Comparison of ENCODE assay signal across 18 cellular contexts in the genomic region with DNA sequence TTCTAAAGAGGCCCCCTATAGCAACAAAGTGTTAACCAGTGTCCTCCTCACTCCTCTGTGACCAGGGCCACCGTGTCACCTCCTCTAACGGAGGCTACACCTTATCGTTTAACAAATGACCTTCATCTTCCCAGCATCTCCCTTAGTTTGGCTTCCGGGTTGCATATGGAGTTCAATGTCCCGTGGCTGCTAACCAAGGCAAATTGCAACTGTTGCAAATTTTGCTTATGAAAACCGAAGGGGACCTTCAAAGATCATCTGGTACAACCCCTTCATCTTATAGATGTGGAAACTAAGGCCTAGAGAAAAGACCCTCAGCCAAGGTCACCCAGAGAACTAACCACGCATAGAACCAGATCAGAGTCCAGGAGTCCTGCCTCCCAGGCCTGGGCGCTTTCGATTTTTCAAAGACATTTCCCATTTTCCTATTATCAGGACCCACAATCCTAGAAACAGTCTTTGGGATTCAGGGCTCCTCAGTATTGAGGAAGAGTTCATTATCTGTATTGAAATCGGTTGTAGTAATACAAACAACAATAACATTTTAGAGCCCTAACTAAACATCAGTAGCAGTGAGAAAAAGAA. TPM values are rescaled to one million over a fixed set of nuclear protein-coding genes. Genes with fewer than 3 reads are reported as not detected.
DNase-seq lines count a peak whose midpoint lies in the region; ATAC-seq, FAIRE-seq and TF ChIP-seq lines count a peak whose summit lies in the region.
"Had no signal": no experiment of that assay in that cellular context is flagged by ENCODE, and none has a peak within 500 bp of the region (broad histone marks: within the 10 kb centered on the region; RNA-seq: fewer than 3 reads in every experiment).

No MANE protein-coding gene starts in this region.

- peaks cover 56% of the 10 kb centered on the region for H3K79me2 ChIP-seq in K562 (ENCODE audit: control insufficient read depth, insufficient read depth, low read length)

- ATAC-seq in K562 (no peak), GM19395 (IDR thresholded peaks at IDR 0.05; ENCODE audit: unreplicated experiment) (no peak)

- no peak for TF ChIP-seq POLR2A in K562 (conservative IDR thresholded peaks at IDR 0.05)

- whole genome bisulfite sequencing in K562 (ENCODE audit: insufficient coverage, low coverage, missing lambda C conversion rate) = 9% methylated on average over 10 of the region's 10 CpGs

- H3K4me3 Mint-ChIP-seq in Calu3 (ENCODE audit: low read depth, unreplicated experiment) (peak overlapping the region; percentile 76), neural crest cell (peak overlapping the region; percentile 82)

- no peaks in the 10 kb centered on the region for H3K27me3 ChIP-seq in BLaER1 treated with 17β-estradiol and CSF1 and Interleukin-3, amounts not matched to agents 10 nM and 100 nM
- H3K27me3 ChIP-seq in K562 (ENCODE audit: control insufficient read depth in 2 of 2, insufficient read depth in 2 of 2, low read length in 2 of 2) = no peaks in the 10 kb centered on the region

- POLR2A ChIA-PET in K562 (lab: Yijun Ruan, JAX) = interaction anchor here (1.7 to 2.7 kb wide), 2 partner anchors 8 to 20 kb away, joined by 7 to 19 read pairs; no protein-coding TSS in a partner anchor

- no peaks in the 10 kb centered on the region for H3K36me3 ChIP-seq in BLaER1 treated with 17β-estradiol and CSF1 and Interleukin-3, amounts not matched to agents 10 nM and 100 nM
- H3K36me3 ChIP-seq in K562 (ENCODE audit: control insufficient read depth, insufficient read depth, low read length) = no peaks in the 10 kb centered on the region

- TF ChIP-seq EP300 in K562 (IDR thresholded peaks at IDR 0.05; ENCODE audit: low read length) = no peak

- TF ChIP-seq CTCF in Calu3 (IDR thresholded peaks at IDR 0.05; ENCODE audit: unreplicated experiment) (no peak), K562 (IDR thresholded peaks at IDR 0.05 in 2 of 3, conservative IDR thresholded peaks at IDR 0.05 in 1 of 3; ENCODE audit: insufficient read depth in 2 of 3, low read depth in 1 of 3, low read length in 3 of 3) (no peak), neural crest cell (conservative IDR thresholded peaks at IDR 0.05) (no peak)

- in situ Hi-C loops in K562 (cut with MboI) = loop anchor here (5.0 to 10.0 kb wide), 2 partner anchors 54 to 371 kb away; partner anchors contain the start of gene RBM27

- H3K9me1 ChIP-seq in K562 (ENCODE audit: control insufficient read depth, insufficient read depth, low read length) = no peaks in the 10 kb centered on the region

- H3K9me3 ChIP-seq in BLaER1 treated with 17β-estradiol and CSF1 and Interleukin-3, amounts not matched to agents 10 nM and 100 nM (replicated peaks in 1 of 11) = no peaks in the 10 kb centered on the region
- no peaks in the 10 kb centered on the region for H3K9me3 ChIP-seq in K562 (replicated peaks; ENCODE audit: control insufficient read depth, insufficient read depth, low read depth, low read length)

- H3K27ac ChIP-seq in BLaER1 treated with 17β-estradiol and CSF1 and Interleukin-3, amounts not matched to agents 10 nM and 100 nM = no peak overlapping the region
- H3K27ac ChIP-seq in K562 (ENCODE audit: extremely low read depth, low read depth, low read length) = no peak overlapping the region; the same call in 2 of the 3 replicates

- no peak for DNase-seq in Calu3
- no peak for DNase-seq in K562 (ENCODE audit: extremely low read depth in 1 of 4, low spot score in 3 of 4)
- no peak for DNase-seq in neural crest cell (ENCODE audit: low read depth, low spot score)
- DNase-seq in activated gamma-delta T cell (lab: John Stamatoyannopoulos, UW) = no peak
- DNase-seq in NCI-H1694 (lab: John Stamatoyannopoulos, UW) = no peak
- DNase-seq: activated CD4-positive, alpha-beta T cell treated with anti-CD3 and anti-CD28 coated beads for 48 hours; COR-L47; GOT3; kidney; NCI-H1930; NCI-H524; stimulated activated CD4-positive, alpha-beta T cell treated with anti-CD3 and anti-CD28 coated beads, Interleukin-4, amount 100 ng/mL, for 1 hour had no signal

- CTCF ChIA-PET in Calu3 (lab: Charles Lee) = interaction anchor here (1.4 to 2.5 kb wide), 3 partner anchors 8 to 22 kb away, joined by 3 to 8 read pairs (median 7); no protein-coding TSS in a partner anchor
- CTCF ChIA-PET in K562 (lab: Yijun Ruan, JAX; ENCODE audit: low intra/inter-chr PET ratio) = no interaction called here

- peak overlapping the region; percentile 48 for H2AFZ ChIP-seq in K562 (ENCODE audit: low read depth, low read length)

- H3K9ac ChIP-seq in BLaER1 treated with 17β-estradiol and CSF1 and Interleukin-3, amounts not matched to agents 10 nM and 100 nM = peak overlapping the region in 4 of 11 experiments; percentile 72 to 85 (median 82); a peak in 4 of 22 replicates
- H3K9ac ChIP-seq in K562 (ENCODE audit: insufficient read depth in 1 of 2, low read depth in 2 of 2, low read length in 2 of 2) = peak overlapping the region; percentile 70 to 75; a peak in 3 of 4 replicates

- H3K4me3 ChIP-seq in BLaER1 treated with 17β-estradiol and CSF1 and Interleukin-3, amounts not matched to agents 10 nM and 100 nM = peak overlapping the region in 6 of 10 experiments; percentile 68 to 77 (median 74); a peak in 6 of 20 replicates
- H3K4me3 ChIP-seq in K562 = peak overlapping the region; percentile 80

- H3K27ac Mint-ChIP-seq in Calu3 (ENCODE audit: unreplicated experiment) (peak overlapping the region; percentile 31), neural crest cell (ENCODE audit: unreplicated experiment) (no peak overlapping the region)

- BruUV-seq in Calu3 (replicated peaks; lab: Mats Ljungman, UMichigan) = no TSS peak
- BruUV-seq in K562 (replicated peaks; lab: Mats Ljungman, UMichigan) = no TSS peak

- H3K4me2 ChIP-seq in BLaER1 treated with 17β-estradiol and CSF1 and Interleukin-3, amounts not matched to agents 10 nM and 100 nM = peak overlapping the region in 10 of 11 experiments; percentile 75 to 94 (median 87); a peak in 19 of 22 replicates
- peak overlapping the region; percentile 95 for H3K4me2 ChIP-seq in K562 (ENCODE audit: insufficient read depth, low read length)

- peak; percentile 42 for FAIRE-seq in K562 (lab: Jason Lieb, UNC)
- FAIRE-seq: endothelial cell of umbilical vein, kidney had no signal

- intact Hi-C loops in Calu3 (cut with micrococcal nuclease; ENCODE audit: unreplicated experiment) = loop anchor here (2.0 to 10.0 kb wide), 4 partner anchors 55 to 339 kb away; partner anchors contain the start of gene SH3RF2
- intact Hi-C loops in K562 (cut with micrococcal nuclease) = loop anchor here (2.0 to 5.0 kb wide), 3 partner anchors 21 to 1631 kb away; no protein-coding TSS in a partner anchor

- H3K27me3 Mint-ChIP-seq in Calu3 (ENCODE audit: unreplicated experiment) (no peaks in the 10 kb centered on the region), neural crest cell (ENCODE audit: low read depth) (no peaks in the 10 kb centered on the region)

- no peaks in the 10 kb centered on the region for H3K9me3 Mint-ChIP-seq in Calu3 (ENCODE audit: low read depth, unreplicated experiment)
- no peaks in the 10 kb centered on the region for H3K9me3 Mint-ChIP-seq in neural crest cell

- H3K4me1 ChIP-seq in BLaER1 treated with 17β-estradiol and CSF1 and Interleukin-3, amounts not matched to agents 10 nM and 100 nM = peaks cover 20 to 47% (median 39%) of the 10 kb centered on the region in 10 experiments
- H3K4me1 ChIP-seq in K562 (replicated peaks in 1 of 2; ENCODE audit: control insufficient read depth in 2 of 2, insufficient read depth in 2 of 2, low read length in 2 of 2) = peaks cover 14 to 52% of the 10 kb centered on the region in 2 experiments

- H4K20me1 ChIP-seq in BLaER1 treated with 17β-estradiol and CSF1 and Interleukin-3, amounts not matched to agents 10 nM and 100 nM = peaks cover 0 to 6% (median 0%) of the 10 kb centered on the region in 11 experiments; a peak in 2 of 22 replicates
- no peaks in the 10 kb centered on the region for H4K20me1 ChIP-seq in K562 (replicated peaks; ENCODE audit: control insufficient read depth, insufficient read depth, low read length)

- TF ChIP-seq RAD21 in K562 (CRISPR knock-in tag; conservative IDR thresholded peaks at IDR 0.05 in 1 of 2, IDR thresholded peaks at IDR 0.05 in 1 of 2) = no peak

- H3K36me3 Mint-ChIP-seq in Calu3 (ENCODE audit: insufficient read depth, unreplicated experiment) = peaks cover 16% of the 10 kb centered on the region
- no peaks in the 10 kb centered on the region for H3K36me3 Mint-ChIP-seq in neural crest cell (ENCODE audit: low read depth)

- H3K4me1 Mint-ChIP-seq in Calu3 (ENCODE audit: low read depth, unreplicated experiment) (peaks cover 71% of the 10 kb centered on the region), neural crest cell (peaks cover 21% of the 10 kb centered on the region)

RNA-seq across cellular contexts. Expression of gene PRELID2, which starts 1.4 kb away (rescaled TPM):
- total RNA-seq in Calu3 (2022) (33.2 and 33.4 TPM in 2 replicates), K562 (2014; rRNA removed) (42.7 and 68.2 TPM in 2 replicates), K562 (2014; rRNA removed; fragmentation: Illumina TruSeq; extraction: Trizol) (34.1 and 36.8 TPM in 2 replicates), K562 (2015; rRNA removed; fragmentation: Illumina TruSeq; extraction: Trizol) (27.3 and 30.1 TPM in 2 replicates), K562 (2021) (20.1 and 23.7 TPM in 2 replicates), neural crest cell (14.0 and 15.6 TPM in 2 replicates)
- 98.0 and 157 TPM in 2 replicates for total RNA-seq in K562 (2011; cell fraction: chromatin; rRNA removed; ENCODE audit: low replicate concordance)
- total RNA-seq in K562 (2011; cell fraction: nucleolus; rRNA removed) = 44.4 and 52.9 TPM in 2 replicates
- 98.7 and 150 TPM in 2 replicates for total RNA-seq in K562 (2011; cell fraction: nucleoplasm; rRNA removed)
- polyA plus RNA-seq in K562 (2011; rRNA removed) (23.0 and 28.8 TPM in 2 replicates), K562 (2014; fragmentation: Illumina TruSeq; extraction: Trizol) (21.5 and 23.9 TPM in 2 replicates), K562 (2014; fragmentation: Nextera tagmentation; extraction: Ambion mirVana) (1 to 10 TPM; 6.4 to 7.8 TPM), K562 (2014; rRNA removed) (34.7 and 35.0 TPM in 2 replicates)
- polyA plus RNA-seq in K562 (2011; cell fraction: cytosol; rRNA removed) = 4.8 and 12.2 TPM in 2 replicates
- polyA plus RNA-seq in K562 (2011; cell fraction: nucleus; rRNA removed) = 24.7 and 26.4 TPM in 2 replicates
- 13.1 and 14.4 TPM in 2 replicates for polyA plus RNA-seq in K562 (2012)
- polyA minus RNA-seq in K562 (2011; rRNA and poly(A)+ RNA removed) = 56.7 and 88.0 TPM in 2 replicates
- polyA minus RNA-seq in K562 (2011; cell fraction: cytosol; rRNA and poly(A)+ RNA removed) = 18.0 and 22.5 TPM in 2 replicates
- 77.7 and 125 TPM in 2 replicates for polyA minus RNA-seq in K562 (2011; cell fraction: nucleus; rRNA and poly(A)+ RNA removed)

RNA-seq across cellular contexts. Expression of gene GRXCR2, which starts 39.1 kb away (rescaled TPM):
- not detected in 2 replicates for total RNA-seq in Calu3 (2022)
- not detected in 2 replicates for total RNA-seq in K562 (2011; cell fraction: chromatin; rRNA removed; ENCODE audit: low replicate concordance)
- not detected in 2 replicates for total RNA-seq in K562 (2011; cell fraction: nucleolus; rRNA removed)
- not detected in 2 replicates for total RNA-seq in K562 (2011; cell fraction: nucleoplasm; rRNA removed)
- total RNA-seq in K562 (2014; rRNA removed) = not detected in 2 replicates
- total RNA-seq in K562 (2014; rRNA removed; fragmentation: Illumina TruSeq; extraction: Trizol) = not detected in 2 replicates
- total RNA-seq in K562 (2015; rRNA removed; fragmentation: Illumina TruSeq; extraction: Trizol) = not detected in 2 replicates
- not detected in 2 replicates for total RNA-seq in K562 (2021)
- not detected in 2 replicates for polyA plus RNA-seq in K562 (2011; rRNA removed)
- not detected in 2 replicates for polyA plus RNA-seq in K562 (2011; cell fraction: cytosol; rRNA removed)
- polyA plus RNA-seq in K562 (2011; cell fraction: nucleus; rRNA removed) = not detected in 2 replicates
- not detected in 2 replicates for polyA plus RNA-seq in K562 (2012)
- polyA plus RNA-seq in K562 (2014; fragmentation: Illumina TruSeq; extraction: Trizol) = not detected in 2 replicates
- not detected for polyA plus RNA-seq in K562 (2014; fragmentation: Nextera tagmentation; extraction: Ambion mirVana)
- polyA plus RNA-seq in K562 (2014; rRNA removed) = not detected in 2 replicates
- polyA minus RNA-seq in K562 (2011; rRNA and poly(A)+ RNA removed) = not detected in 2 replicates
- not detected in 2 replicates for polyA minus RNA-seq in K562 (2011; cell fraction: cytosol; rRNA and poly(A)+ RNA removed)
- polyA minus RNA-seq in K562 (2011; cell fraction: nucleus; rRNA and poly(A)+ RNA removed) = not detected in 2 replicates
- not detected in 2 replicates for total RNA-seq in neural crest cell
- total RNA-seq: endothelial cell of umbilical vein; kidney; LHCN-M2; mucosa of gallbladder; T-helper 1 cell treated with Interleukin-12 subunit alpha and Interleukin-12 subunit beta and Interleukin-4 antibody, amounts not matched to agents 30 ng/mL and 1 ng/mL, for 36 hours had no signal
- polyA plus RNA-seq: endothelial cell of umbilical vein had no signal
